In genomic region chr14:105061428-105062047, GRCh38 we compare ENCODE assay signal across 9 cellular contexts. TPM values are rescaled to one million over a fixed set of nuclear protein-coding genes. Genes with fewer than 3 reads are reported as not detected.
DNase-seq lines count a peak whose midpoint lies in the region; ATAC-seq and TF ChIP-seq lines count a peak whose summit lies in the region.
"Had no signal": no experiment of that assay in that cellular context is flagged by ENCODE, and none has a peak within 500 bp of the region (broad histone marks: within the 10 kb centered on the region; RNA-seq: fewer than 3 reads in every experiment).

No MANE protein-coding gene starts in this region.

- no peaks in the 10 kb centered on the region for H3K36me3 Mint-ChIP-seq in chondrocyte (ENCODE audit: low read depth)

- H3K4me3 Mint-ChIP-seq in chondrocyte (ENCODE audit: unreplicated experiment) = no peak overlapping the region
- H3K4me3 Mint-ChIP-seq: neural crest cell had no signal

- no peaks in the 10 kb centered on the region for H3K27me3 ChIP-seq in duodenal mucosa (ENCODE audit: control insufficient read depth in 1 of 2, insufficient read depth in 2 of 2, low read length in 2 of 2)

- no peaks in the 10 kb centered on the region for H3K9me3 Mint-ChIP-seq in chondrocyte (ENCODE audit: low read depth)
- H3K9me3 Mint-ChIP-seq: neural crest cell had no signal

- ATAC-seq in GM19025 (IDR thresholded peaks at IDR 0.05; ENCODE audit: low read depth, unreplicated experiment) = peak; percentile 37

- peak overlapping the region; percentile 43 to 51 for H3K4me3 ChIP-seq in duodenal mucosa (ENCODE audit: low read depth in 1 of 2, low read length in 2 of 2)

- H3K9me3 ChIP-seq in duodenal mucosa (ENCODE audit: control insufficient read depth in 1 of 2, low read length in 2 of 2) = no peaks in the 10 kb centered on the region

- peaks cover 6% of the 10 kb centered on the region for H3K27me3 Mint-ChIP-seq in chondrocyte (ENCODE audit: low read depth)

- TF ChIP-seq CTCF in chondrocyte (IDR thresholded peaks at IDR 0.05) = no peak

- DNase-seq in T-helper 22 cell (ENCODE audit: low read depth) = peak; percentile 51
- peak; percentile 48 for DNase-seq in stimulated activated CD4-positive, alpha-beta T cell treated with anti-CD3 and anti-CD28 coated beads, Interleukin-2, amount 100 ng/mL, for 4 hours (ENCODE audit: low read depth)
- DNase-seq in COR-L47 (lab: John Stamatoyannopoulos, UW) = no peak
- no peak for DNase-seq in chondrocyte (ENCODE audit: low spot score)
- DNase-seq in AG08396 (ENCODE audit: low spot score) = no peak
- DNase-seq in DMS114 treated with DMSO at 0.1 percent for 48 hours (lab: John Stamatoyannopoulos, UW; ENCODE audit: unreplicated experiment) = no peak

- no peaks in the 10 kb centered on the region for H3K36me3 ChIP-seq in duodenal mucosa (ENCODE audit: control insufficient read depth in 1 of 2, insufficient read depth in 2 of 2, low read length in 2 of 2)

- peaks cover 3 to 32% of the 10 kb centered on the region in 2 donors for H3K4me1 ChIP-seq in duodenal mucosa (ENCODE audit: control insufficient read depth in 1 of 2, insufficient read depth in 2 of 2, low read length in 2 of 2)

- peaks cover 3% of the 10 kb centered on the region for H3K4me1 Mint-ChIP-seq in chondrocyte (ENCODE audit: low read depth)

- no peak overlapping the region for H3K27ac Mint-ChIP-seq in chondrocyte (ENCODE audit: unreplicated experiment)

- H3K27ac ChIP-seq in duodenal mucosa (ENCODE audit: low read depth, low read length) = peak overlapping the region; percentile 32

- H3K9ac ChIP-seq in duodenal mucosa (ENCODE audit: low read depth in 1 of 2, low read length in 2 of 2) = peak overlapping the region; percentile 32 to 48

RNA-seq across cellular contexts. Expression of gene GPR132, which starts 3.7 kb away (rescaled TPM):
- total RNA-seq in chondrocyte = 0.23 to 0.48 TPM (median 0.30 TPM) in 3 replicates
- total RNA-seq: neural crest cell had no signal

RNA-seq across cellular contexts. Expression of gene CDCA4, which starts 40.7 kb away (rescaled TPM):
- total RNA-seq in chondrocyte = 15.6 to 18.8 TPM (median 18.0 TPM) in 3 replicates

Comparison
In these comparisons a context has a peak if more than half of its experiments do, and no peak if none do; other contexts are left out.
1. DNase-seq: peak in T-helper 22 cell (single experiment) and stimulated activated CD4-positive, alpha-beta T cell treated with anti-CD3 and anti-CD28 coated beads, Interleukin-2, amount 100 ng/mL, for 4 hours (single experiment); none in COR-L47 (single experiment), chondrocyte (single experiment), AG08396 (single experiment) and DMS114 treated with DMSO at 0.1 percent for 48 hours (single experiment).